Comparison of ENCODE assay signal across 16 cellular contexts in genomic region chr7:32072397-32072796, GRCh38. TPM values are rescaled to one million over a fixed set of nuclear protein-coding genes. Genes with fewer than 3 reads are reported as not detected.
A peak's percentile ranks its signal among the peaks of the same experiment; 100 is the strongest.
DNase-seq lines count a peak whose midpoint lies in the region; ATAC-seq, FAIRE-seq and TF ChIP-seq lines count a peak whose summit lies in the region.
"Had no signal": no experiment of that assay in that cellular context is flagged by ENCODE, and none has a peak within 500 bp of the region (broad histone marks: within the 10 kb centered on the region; RNA-seq: fewer than 3 reads in every experiment).

No MANE protein-coding gene starts in this region.

- H3K27ac Mint-ChIP-seq in glutamatergic neuron (ENCODE audit: unreplicated experiment): no peak overlapping the region
- no peak overlapping the region for H3K27ac Mint-ChIP-seq in activated CD8-positive, alpha-beta T cell treated with anti-CD3 and anti-CD28 coated beads for 36 hours
- H3K27ac Mint-ChIP-seq: activated T-helper 1 cell treated with anti-CD3 and anti-CD28 coated beads, Interleukin-12 subunit alpha, Interleukin-12 subunit beta, Interleukin-2, Interleukin-4 antibody, amounts not matched to agents 30 ng/mL and 10 ng/mL and 1 ng/mL, durations not matched to agents 14 hours and 24 hours and 36 hours had no signal

- FAIRE-seq in urothelium cell line (lab: Jason Lieb, UNC): peak; percentile 66
- FAIRE-seq: GM12892, small intestine had no signal

- peaks cover 0 to 37% (median 10%) of the 10 kb centered on the region in 12 donors for H3K4me1 ChIP-seq in heart left ventricle

- no peaks in the 10 kb centered on the region for H3K9me3 Mint-ChIP-seq in glutamatergic neuron (ENCODE audit: unreplicated experiment)
- no peaks in the 10 kb centered on the region for H3K9me3 Mint-ChIP-seq in activated CD8-positive, alpha-beta T cell treated with anti-CD3 and anti-CD28 coated beads for 36 hours
- H3K9me3 Mint-ChIP-seq: activated T-helper 1 cell treated with anti-CD3 and anti-CD28 coated beads, Interleukin-12 subunit alpha, Interleukin-12 subunit beta, Interleukin-2, Interleukin-4 antibody, amounts not matched to agents 30 ng/mL and 10 ng/mL and 1 ng/mL, durations not matched to agents 14 hours and 24 hours and 36 hours had no signal

- CTCF ChIA-PET in activated CD8-positive, alpha-beta T cell treated with anti-CD3 and anti-CD28 coated beads for 36 hours (lab: Charles Lee): no interaction called here

- peaks cover 0 to 23% (median 0%) of the 10 kb centered on the region in 9 donors for H3K27me3 ChIP-seq in heart left ventricle

- TF ChIP-seq CTCF in heart left ventricle (IDR thresholded peaks at IDR 0.05) (peak in 6 of 12 donors; percentile 4 to 29 (median 16)), WI38 (IDR thresholded peaks at IDR 0.05; ENCODE audit: low read depth, low read length) (0 out of 2 replicates have a peak, but pooled peaks have one; percentile 6), glutamatergic neuron (IDR thresholded peaks at IDR 0.05; ENCODE audit: partially characterized antibody, unreplicated experiment) (peak; percentile 30)
- TF ChIP-seq CTCF in activated CD8-positive, alpha-beta T cell treated with anti-CD3 and anti-CD28 coated beads for 36 hours (IDR thresholded peaks at IDR 0.05): no peak

- WGBS in heart left ventricle, 4 donors: 23 to 50% (median 33%) methylated on average over 2 of the region's 2 CpGs

- H3K4me1 Mint-ChIP-seq in glutamatergic neuron (ENCODE audit: low read depth, unreplicated experiment): no peaks in the 10 kb centered on the region
- H3K4me1 Mint-ChIP-seq in activated CD8-positive, alpha-beta T cell treated with anti-CD3 and anti-CD28 coated beads for 36 hours (ENCODE audit: low read depth): no peaks in the 10 kb centered on the region

- H3K4me3 ChIP-seq in heart left ventricle: peak overlapping the region in 7 of 12 donors; percentile 63 to 80 (median 67)
- H3K4me3 ChIP-seq in WI38 (ENCODE audit: low read depth, low read length): peak overlapping the region; percentile 74; the same call in 1 of the 2 replicates

- H3K36me3 ChIP-seq in heart left ventricle: no peaks in the 10 kb centered on the region

- H3K4me3 Mint-ChIP-seq in glutamatergic neuron (ENCODE audit: unreplicated experiment): no peak overlapping the region
- H3K4me3 Mint-ChIP-seq in activated CD8-positive, alpha-beta T cell treated with anti-CD3 and anti-CD28 coated beads for 36 hours: no peak overlapping the region
- H3K4me3 Mint-ChIP-seq: activated T-helper 1 cell treated with anti-CD3 and anti-CD28 coated beads, Interleukin-12 subunit alpha, Interleukin-12 subunit beta, Interleukin-2, Interleukin-4 antibody, amounts not matched to agents 30 ng/mL and 10 ng/mL and 1 ng/mL, durations not matched to agents 14 hours and 24 hours and 36 hours had no signal

- ATAC-seq in heart left ventricle: peak in 3 of 4 donors; percentile 9 to 55 (median 47)
- no peak for ATAC-seq in Right ventricle myocardium inferior
- no peak for ATAC-seq in HG03354 (IDR thresholded peaks at IDR 0.05; ENCODE audit: poor library complexity, severe bottlenecking, unreplicated experiment)
- no peak for ATAC-seq in activated CD8-positive, alpha-beta T cell treated with anti-CD3 and anti-CD28 coated beads for 36 hours
- ATAC-seq: stimulated activated naive CD8-positive, alpha-beta T cell treated with anti-CD3 and anti-CD28 coated beads, Interleukin-15, Interleukin-2, amounts not matched to agents 100 U/mL and 50 U/mL, for 24 hours had no signal

- DNase-seq in heart left ventricle (peak in 1 of 5 donors; percentile 46), Right ventricle myocardium inferior (ENCODE audit: missing footprints) (no peak), glutamatergic neuron (no peak), urothelium cell line (ENCODE audit: low spot score) (no peak)
- DNase-seq in stimulated activated CD4-positive, alpha-beta T cell treated with anti-CD3 and anti-CD28 coated beads, Interleukin-4, amount 100 ng/mL, for 24 hours: no peak
- no peak for DNase-seq in activated CD8-positive, alpha-beta T cell treated with anti-CD3 and anti-CD28 coated beads for 36 hours
- DNase-seq: activated CD4-positive, alpha-beta T cell treated with anti-CD3 and anti-CD28 coated beads, Interleukin-2, amount 50 U/mL, for 4 hours; dermis blood vessel endothelial cell; mesenchymal stem cell; NCI-H2029; small intestine; stimulated activated naive CD8-positive, alpha-beta T cell treated with anti-CD3 and anti-CD28 coated beads, Interleukin-15, Interleukin-2, amounts not matched to agents 100 U/mL and 50 U/mL, for 24 hours had no signal

- H3K27me3 Mint-ChIP-seq in glutamatergic neuron (ENCODE audit: unreplicated experiment): peaks cover 8% of the 10 kb centered on the region
- H3K27me3 Mint-ChIP-seq in activated CD8-positive, alpha-beta T cell treated with anti-CD3 and anti-CD28 coated beads for 36 hours: peaks cover 16% of the 10 kb centered on the region

- no peaks in the 10 kb centered on the region for H3K36me3 Mint-ChIP-seq in glutamatergic neuron (ENCODE audit: unreplicated experiment)
- H3K36me3 Mint-ChIP-seq in activated CD8-positive, alpha-beta T cell treated with anti-CD3 and anti-CD28 coated beads for 36 hours (ENCODE audit: low read depth): no peaks in the 10 kb centered on the region

- TF ChIP-seq POLR2A in heart left ventricle (IDR thresholded peaks at IDR 0.05): no peak

- POLR2A ChIA-PET in activated CD8-positive, alpha-beta T cell treated with anti-CD3 and anti-CD28 coated beads for 36 hours (lab: Charles Lee): no interaction called here

- peak overlapping the region in 11 of 12 donors; percentile 78 to 97 (median 93) for H3K27ac ChIP-seq in heart left ventricle

- no peaks in the 10 kb centered on the region for H3K9me3 ChIP-seq in heart left ventricle

- intact Hi-C loops in heart left ventricle (cut with DNase I): loop anchor here in 8 of 10 donors (2.0 to 10.0 kb wide), 7 partner anchors 80 to 330 kb away; no protein-coding TSS in a partner anchor
- intact Hi-C loops in Right ventricle myocardium inferior (cut with DNase I): loop anchor here (2.0 to 5.0 kb wide), 2 partner anchors 86 to 190 kb away; no protein-coding TSS in a partner anchor
- intact Hi-C loops in activated CD8-positive, alpha-beta T cell treated with anti-CD3 and anti-CD28 coated beads for 36 hours (cut with micrococcal nuclease): no loop called here

RNA-seq across cellular contexts. Expression of gene PDE1C, which starts 2.2 kb away (rescaled TPM):
- total RNA-seq in heart left ventricle: 100 to 1,000 TPM in 8 of 9 donors, 10 to 100 TPM in 1; 63.7 to 307 (median 143) TPM
- 10 to 100 TPM; 35.3 to 42.9 TPM for polyA plus RNA-seq in heart left ventricle
- total RNA-seq in Right ventricle myocardium inferior: 198 TPM
- 3.3 TPM for total RNA-seq in glutamatergic neuron (ENCODE audit: unreplicated experiment)
- total RNA-seq in activated CD8-positive, alpha-beta T cell treated with anti-CD3 and anti-CD28 coated beads for 36 hours: not detected
- total RNA-seq: activated T-helper 1 cell treated with anti-CD3 and anti-CD28 coated beads, Interleukin-12 subunit alpha, Interleukin-12 subunit beta, Interleukin-2, Interleukin-4 antibody, amounts not matched to agents 30 ng/mL and 10 ng/mL and 1 ng/mL, durations not matched to agents 14 hours and 24 hours and 36 hours had no signal

Comparison
In these comparisons a context has a peak if more than half of its experiments do, and no peak if none do; other contexts are left out.
1. ATAC-seq: peak in heart left ventricle (3 of 4); none in Right ventricle myocardium inferior (single experiment), HG03354 (single experiment) and activated CD8-positive, alpha-beta T cell treated with anti-CD3 and anti-CD28 coated beads for 36 hours (single experiment).
2. RNA of gene PDE1C, which starts 2.2 kb away (total RNA-seq): 198 TPM in Right ventricle myocardium inferior (single experiment) and 63.7 to 307 TPM in heart left ventricle; 3.3 TPM in glutamatergic neuron (single experiment) and not detected in activated CD8-positive, alpha-beta T cell treated with anti-CD3 and anti-CD28 coated beads for 36 hours; every median in the first group is over 10 times any median in the second.